Comparison of ENCODE assay signal across 14 cellular contexts in genomic region chr3:88061749-88062148, GRCh38. TPM values are rescaled to one million over a fixed set of nuclear protein-coding genes. Genes with fewer than 3 reads are reported as not detected.
DNase-seq lines count a peak whose midpoint lies in the region; ATAC-seq, FAIRE-seq and TF ChIP-seq lines count a peak whose summit lies in the region.
"Had no signal": no experiment of that assay in that cellular context is flagged by ENCODE, and none has a peak within 500 bp of the region (broad histone marks: within the 10 kb centered on the region; RNA-seq: fewer than 3 reads in every experiment).

No MANE protein-coding gene starts in this region.

- H3K36me3 ChIP-seq in bronchial epithelial cell (ENCODE audit: control insufficient read depth, insufficient read depth, low read length), result no peaks in the 10 kb centered on the region
- H3K36me3 ChIP-seq in psoas muscle (ENCODE audit: insufficient read depth in 1 of 2, low read depth in 1 of 2), result peaks cover 0 to 8% of the 10 kb centered on the region in 2 donors

- FAIRE-seq in bronchial epithelial cell (lab: Jason Lieb, UNC), result no peak

- TF ChIP-seq CTCF in bronchial epithelial cell (IDR thresholded peaks at IDR 0.05; ENCODE audit: insufficient read depth, low read length, severe bottlenecking) (no peak), psoas muscle (IDR thresholded peaks at IDR 0.05) (no peak)

- no peaks in the 10 kb centered on the region for H3K9me3 Mint-ChIP-seq in activated T-cell treated with anti-CD3 and anti-CD28 coated beads, Interleukin-2, amount 50 U/mL, for 4 hours

- ATAC-seq in activated T-cell treated with anti-CD3 and anti-CD28 coated beads, Interleukin-2, amount 50 U/mL, for 4 hours, result no peak
- no peak for ATAC-seq in psoas muscle
- ATAC-seq: sciatic nerve had no signal

- DNase-seq in activated T-cell treated with anti-CD3 and anti-CD28 coated beads, Interleukin-2, amount 50 U/mL, for 4 hours, result no peak
- DNase-seq in activated T-cell treated with anti-CD3 and anti-CD28 coated beads for 4 hours, result no peak
- peak; percentile 13 for DNase-seq in NOMO-1 treated with dmso at 0.1 percent for 144 hours (lab: John Stamatoyannopoulos, UW; ENCODE audit: unreplicated experiment)
- peak; percentile 36 for DNase-seq in bronchial epithelial cell (ENCODE audit: low read depth)
- DNase-seq in psoas muscle, result no peak
- no peak for DNase-seq in NCI-H2171 treated with DMSO at 0.1 percent for 48 hours (lab: John Stamatoyannopoulos, UW)
- no peak for DNase-seq in NCI-H1417 (lab: John Stamatoyannopoulos, UW)
- no peak for DNase-seq in KG1 (lab: John Stamatoyannopoulos, UW)
- DNase-seq: activated effector memory CD4-positive, alpha-beta T cell treated with anti-CD3 and anti-CD28 coated beads, Interleukin-2, amount 50 U/mL, for 16 hours; H7; NCI-H2081; stimulated activated naive CD4-positive, alpha-beta T cell; SW 1271 had no signal

- H3K27me3 ChIP-seq in bronchial epithelial cell (ENCODE audit: control insufficient read depth, insufficient read depth, low read length) (no peaks in the 10 kb centered on the region), psoas muscle (ENCODE audit: insufficient read depth in 3 of 3, low read length in 2 of 3) (no peaks in the 10 kb centered on the region)

- intact Hi-C loops in psoas muscle (cut with DNase I), result no loop called here

- no peaks in the 10 kb centered on the region for H3K9me3 ChIP-seq in psoas muscle

- H3K4me3 ChIP-seq in bronchial epithelial cell (ENCODE audit: low read depth, low read length) (no peak overlapping the region), psoas muscle (peak overlapping the region; percentile 96)

- no peak overlapping the region for H3K27ac ChIP-seq in psoas muscle

- H3K36me3 Mint-ChIP-seq in activated T-cell treated with anti-CD3 and anti-CD28 coated beads, Interleukin-2, amount 50 U/mL, for 4 hours (ENCODE audit: insufficient read depth), result peaks cover 6% of the 10 kb centered on the region

- H3K27me3 Mint-ChIP-seq in activated T-cell treated with anti-CD3 and anti-CD28 coated beads, Interleukin-2, amount 50 U/mL, for 4 hours (ENCODE audit: low read depth), result no peaks in the 10 kb centered on the region

- peaks cover 35% of the 10 kb centered on the region for H3K4me1 ChIP-seq in psoas muscle

- WGBS in psoas muscle, 3 donors, result 15 to 45% (median 31%) methylated on average over 1 of the region's 1 CpG

- peaks cover 52% of the 10 kb centered on the region for H3K4me1 Mint-ChIP-seq in activated T-cell treated with anti-CD3 and anti-CD28 coated beads, Interleukin-2, amount 50 U/mL, for 4 hours (ENCODE audit: low read depth)

- peak overlapping the region; percentile 19 for H3K4me3 Mint-ChIP-seq in activated T-cell treated with anti-CD3 and anti-CD28 coated beads, Interleukin-2, amount 50 U/mL, for 4 hours

RNA-seq across cellular contexts. Expression of gene ZNF654, which starts 2.7 kb away (rescaled TPM):
- 1 to 10 TPM; 8.0 to 9.2 (median 8.1) TPM for total RNA-seq in activated T-cell treated with anti-CD3 and anti-CD28 coated beads, Interleukin-2, amount 50 U/mL, for 4 hours
- total RNA-seq in bronchial epithelial cell, result 11.4 and 13.2 TPM in 2 replicates
- 10 to 100 TPM in 2 of 4 donors, 1 to 10 TPM in 2; 8.8 to 10.7 (median 9.6) TPM for total RNA-seq in psoas muscle
- polyA plus RNA-seq in psoas muscle, result 1 to 10 TPM; 2.6 to 8.9 (median 3.2) TPM

RNA-seq across cellular contexts. Expression of gene CGGBP1, which starts 2.9 kb away (rescaled TPM):
- 10 to 100 TPM; 51.9 to 62.6 (median 58.7) TPM for total RNA-seq in activated T-cell treated with anti-CD3 and anti-CD28 coated beads, Interleukin-2, amount 50 U/mL, for 4 hours
- 28.3 and 30.0 TPM in 2 replicates for total RNA-seq in bronchial epithelial cell
- 10 to 100 TPM; 39.1 to 46.2 (median 42.9) TPM for total RNA-seq in psoas muscle
- 10 to 100 TPM; 27.4 to 63.2 (median 45.9) TPM for polyA plus RNA-seq in psoas muscle

Comparison
In these comparisons a context has a peak if more than half of its experiments do, and no peak if none do; other contexts are left out.
1. DNase-seq: peak in NOMO-1 treated with dmso at 0.1 percent for 144 hours (single experiment) and bronchial epithelial cell (single experiment); none in activated T-cell treated with anti-CD3 and anti-CD28 coated beads, Interleukin-2, amount 50 U/mL, for 4 hours (single experiment), activated T-cell treated with anti-CD3 and anti-CD28 coated beads for 4 hours (single experiment), psoas muscle (0 of 2), NCI-H2171 treated with DMSO at 0.1 percent for 48 hours (single experiment), NCI-H1417 (0 of 3) and KG1 (single experiment).